In the genomic region with DNA sequence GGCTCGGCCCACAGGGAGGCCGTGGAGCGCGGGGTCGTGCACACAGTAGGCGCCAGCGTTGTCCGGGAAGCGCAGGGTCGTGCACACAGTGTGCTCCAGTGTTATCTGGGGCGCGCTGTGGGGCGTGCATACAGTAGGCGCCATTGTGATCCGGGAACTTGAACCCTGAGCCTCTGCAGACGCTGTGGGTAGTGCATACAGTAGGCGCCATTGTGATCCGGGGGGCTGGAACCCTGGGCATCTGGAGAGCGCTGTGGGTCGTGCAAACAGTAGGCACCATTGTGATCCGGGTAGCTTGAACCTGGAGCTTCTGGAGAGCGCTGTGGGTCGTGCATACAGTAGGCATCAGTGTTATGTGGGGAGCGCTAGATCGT, we compare ENCODE assay signal across 8 cellular contexts. TPM values are rescaled to one million over a fixed set of nuclear protein-coding genes. Genes with fewer than 3 reads are reported as not detected.
DNase-seq lines count a peak whose midpoint lies in the region; ATAC-seq and TF ChIP-seq lines count a peak whose summit lies in the region.

No MANE protein-coding gene starts in this region.

- no peaks in the 10 kb centered on the region for H3K9me3 Mint-ChIP-seq in activated naive CD8-positive, alpha-beta T cell treated with anti-CD3 and anti-CD28 coated beads for 36 hours

- ATAC-seq in HG02943 (IDR thresholded peaks at IDR 0.05; ENCODE audit: low read depth, unreplicated experiment) (peak; percentile 2), GM19463 (IDR thresholded peaks at IDR 0.05; ENCODE audit: unreplicated experiment) (no peak)

- no peaks in the 10 kb centered on the region for H3K9me3 ChIP-seq in iPS-20b (ENCODE audit: insufficient read depth, low read depth, low read length)
- H3K9me3 ChIP-seq in stomach, result no peaks in the 10 kb centered on the region

- peaks cover 15% of the 10 kb centered on the region for H3K36me3 Mint-ChIP-seq in activated naive CD8-positive, alpha-beta T cell treated with anti-CD3 and anti-CD28 coated beads for 36 hours

- no peak for DNase-seq in activated naive CD8-positive, alpha-beta T cell treated with anti-CD3 and anti-CD28 coated beads for 36 hours
- no peak for DNase-seq in stomach
- no peak for DNase-seq in HT-29 (ENCODE audit: low spot score)
- DNase-seq in Ammon's horn (ENCODE audit: low spot score), result no peak
- DNase-seq in NCI-H128 (lab: John Stamatoyannopoulos, UW; ENCODE audit: unreplicated experiment), result no peak

- intact Hi-C loops in stomach (cut with DNase I; ENCODE audit: low total_unique reads), result no loop called here

- no peaks in the 10 kb centered on the region for H3K27me3 Mint-ChIP-seq in activated naive CD8-positive, alpha-beta T cell treated with anti-CD3 and anti-CD28 coated beads for 36 hours

- no peak for TF ChIP-seq POLR2A in stomach (IDR thresholded peaks at IDR 0.05)

- TF ChIP-seq CTCF in stomach (IDR thresholded peaks at IDR 0.05), result no peak

- H3K27ac ChIP-seq in iPS-20b (ENCODE audit: low read length), result no peak overlapping the region
- H3K27ac ChIP-seq in stomach, result peak overlapping the region; percentile 83 to 100 (median 96)

- peaks cover 42% of the 10 kb centered on the region for H3K4me1 Mint-ChIP-seq in activated naive CD8-positive, alpha-beta T cell treated with anti-CD3 and anti-CD28 coated beads for 36 hours

- H3K4me3 Mint-ChIP-seq in activated naive CD8-positive, alpha-beta T cell treated with anti-CD3 and anti-CD28 coated beads for 36 hours, result peak overlapping the region; percentile 83

- TF ChIP-seq EP300 in stomach (IDR thresholded peaks at IDR 0.05), result no peak

- H3K27me3 ChIP-seq in iPS-20b (ENCODE audit: insufficient read depth, low read length), result no peaks in the 10 kb centered on the region
- H3K27me3 ChIP-seq in stomach, result no peaks in the 10 kb centered on the region

- H3K36me3 ChIP-seq in iPS-20b (ENCODE audit: insufficient read depth, low read depth, low read length), result no peaks in the 10 kb centered on the region
- H3K36me3 ChIP-seq in stomach, result no peaks in the 10 kb centered on the region

- H3K4me1 ChIP-seq in iPS-20b (ENCODE audit: insufficient read depth, low read length) (peaks cover 7% of the 10 kb centered on the region), stomach (peaks cover 25 to 61% (median 45%) of the 10 kb centered on the region in 4 donors)

- peak overlapping the region; percentile 81 for H3K9ac ChIP-seq in iPS-20b (ENCODE audit: low read depth, low read length)

- peak overlapping the region; percentile 84 for H3K27ac Mint-ChIP-seq in activated naive CD8-positive, alpha-beta T cell treated with anti-CD3 and anti-CD28 coated beads for 36 hours

- 4 to 31% (median 7%) methylated on average over 5 to 25 of the region's 25 CpGs for WGBS in stomach, 5 donors

- H3K4me3 ChIP-seq in iPS-20b (ENCODE audit: low read length) (peak overlapping the region; percentile 87), stomach (peak overlapping the region; percentile 68 to 89 (median 87))

RNA-seq across cellular contexts. Expression of a gene that starts 0.8 kb away (rescaled TPM):
- 10 to 100 TPM; 12.0 to 14.3 TPM for total RNA-seq in activated naive CD8-positive, alpha-beta T cell treated with anti-CD3 and anti-CD28 coated beads for 36 hours
- 10 to 100 TPM in 3 of 5 donors, 1 to 10 TPM in 2; 3.8 to 31.7 (median 11.9) TPM for total RNA-seq in stomach
- polyA plus RNA-seq in stomach, result 1 to 10 TPM; 1.8 to 2.0 (median 1.9) TPM
- total RNA-seq in HT-29 (2014; rRNA removed; shearing (Covaris generic)), result 4.5 and 6.6 TPM in 2 replicates
